In the genomic region with DNA sequence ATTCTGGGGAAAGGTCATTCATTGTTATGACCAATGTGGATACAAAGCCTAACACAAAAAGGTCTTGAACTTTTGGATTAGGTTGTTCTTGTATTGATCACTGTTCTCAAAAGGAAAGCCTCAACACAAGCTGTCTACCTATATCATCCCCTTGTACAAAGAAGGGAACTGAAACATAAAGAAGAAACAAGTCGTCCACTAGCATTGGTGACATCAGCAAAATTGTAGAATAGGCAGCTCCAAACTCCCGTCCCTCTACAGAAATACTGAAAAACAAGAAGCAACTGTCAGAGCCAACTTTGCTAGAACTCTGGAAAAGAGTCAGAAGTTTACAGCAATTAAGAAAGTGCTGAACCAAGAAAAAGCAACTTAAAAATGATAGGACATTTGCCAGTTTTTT, we compare ENCODE assay signal across 14 cellular contexts. TPM values are rescaled to one million over a fixed set of nuclear protein-coding genes. Genes with fewer than 3 reads are reported as not detected.
DNase-seq lines count a peak whose midpoint lies in the region; ATAC-seq, FAIRE-seq and TF ChIP-seq lines count a peak whose summit lies in the region.
"Had no signal": no experiment of that assay in that cellular context is flagged by ENCODE, and none has a peak within 500 bp of the region (broad histone marks: within the 10 kb centered on the region; RNA-seq: fewer than 3 reads in every experiment).

No MANE protein-coding gene starts in this region.

- H3K4me3 Mint-ChIP-seq in MCF 10A (ENCODE audit: unreplicated experiment) = no peak overlapping the region

- ATAC-seq in GM19438 (IDR thresholded peaks at IDR 0.05; ENCODE audit: low read depth, unreplicated experiment) (peak; percentile 84), HG02885 (IDR thresholded peaks at IDR 0.05; ENCODE audit: poor library complexity, unreplicated experiment) (peak; percentile 95)

- intact Hi-C loops in MCF 10A (cut with micrococcal nuclease) = no loop called here

- no peaks in the 10 kb centered on the region for H3K4me1 Mint-ChIP-seq in MCF 10A (ENCODE audit: insufficient read depth, unreplicated experiment)

- BruUV-seq in MCF 10A (replicated peaks; lab: Mats Ljungman, UMichigan) = no TSS peak

- CTCF ChIA-PET in MCF 10A (lab: Yijun Ruan, JAX) = interaction anchor here (0.6 to 0.7 kb wide), 3 partner anchors 375 to 1046 kb away, joined by 3 read pairs; no protein-coding TSS in a partner anchor

- peaks cover 9% of the 10 kb centered on the region for H3K9me3 Mint-ChIP-seq in MCF 10A (ENCODE audit: unreplicated experiment)

- TF ChIP-seq CTCF in GM13976 (IDR thresholded peaks at IDR 0.05; ENCODE audit: borderline replicate concordance, control extremely low read depth, extremely low read depth, insufficient read depth, missing control alignments) = no peak
- TF ChIP-seq CTCF in MCF 10A (IDR thresholded peaks at IDR 0.05; ENCODE audit: unreplicated experiment) = no peak

- in situ Hi-C loops in GM13976 (cut with MboI; ENCODE audit: low sequenced_read_pairs, unreplicated experiment) = no loop called here

- H3K36me3 Mint-ChIP-seq in MCF 10A (ENCODE audit: insufficient read depth, unreplicated experiment) = no peaks in the 10 kb centered on the region

- peaks cover 16% of the 10 kb centered on the region for H3K27me3 Mint-ChIP-seq in MCF 10A (ENCODE audit: insufficient read depth, unreplicated experiment)

- DNase-seq in GM13976 (ENCODE audit: low spot score) (peak; percentile 46), NOMO-1 treated with dmso at 0.1 percent for 144 hours (lab: John Stamatoyannopoulos, UW; ENCODE audit: unreplicated experiment) (peak; percentile 62), amniotic stem cell (lab: John Stamatoyannopoulos, UW) (no peak), frontal cortex (ENCODE audit: low spot score in 2 of 2) (no peak), NCI-H524 treated with DMSO at 0.1 percent for 48 hours (lab: John Stamatoyannopoulos, UW) (no peak), MCF 10A (ENCODE audit: unreplicated experiment) (no peak)
- DNase-seq: activated CD4-positive, alpha-beta T cell treated with anti-CD3 and anti-CD28 coated beads, Interleukin-2, amount 50 U/mL, for 4 hours; activated naive CD4-positive, alpha-beta T cell treated with anti-CD3 and anti-CD28 coated beads, Interleukin-2, amount 50 U/mL, for 16 hours; AML-193; NCI-H1105 treated with DMSO at 0.1 percent for 48 hours; NCI-H774; testis had no signal

- no peak overlapping the region for H3K27ac Mint-ChIP-seq in MCF 10A (ENCODE audit: low read depth, unreplicated experiment)

- FAIRE-seq in frontal cortex (lab: Jason Lieb, UNC) = no peak

- POLR2A ChIA-PET in MCF 10A (lab: Yijun Ruan, JAX) = interaction anchor here (0.7 kb wide), 1 partner anchor 258 kb away, joined by 3 read pairs; no protein-coding TSS in a partner anchor

RNA-seq across cellular contexts. Expression of gene NR1I2, which starts 7.5 kb away (rescaled TPM):
- total RNA-seq in frontal cortex = 0.82 TPM
- not detected in 2 replicates for total RNA-seq in MCF 10A (2022)

Comparison
In these comparisons a context has a peak if more than half of its experiments do, and no peak if none do; other contexts are left out.
1. DNase-seq: peak in GM13976 (single experiment) and NOMO-1 treated with dmso at 0.1 percent for 144 hours (single experiment); none in amniotic stem cell (single experiment), frontal cortex (0 of 2), NCI-H524 treated with DMSO at 0.1 percent for 48 hours (single experiment) and MCF 10A (single experiment).